9 cellular contexts compared by ENCODE assay signal in the genomic region with DNA sequence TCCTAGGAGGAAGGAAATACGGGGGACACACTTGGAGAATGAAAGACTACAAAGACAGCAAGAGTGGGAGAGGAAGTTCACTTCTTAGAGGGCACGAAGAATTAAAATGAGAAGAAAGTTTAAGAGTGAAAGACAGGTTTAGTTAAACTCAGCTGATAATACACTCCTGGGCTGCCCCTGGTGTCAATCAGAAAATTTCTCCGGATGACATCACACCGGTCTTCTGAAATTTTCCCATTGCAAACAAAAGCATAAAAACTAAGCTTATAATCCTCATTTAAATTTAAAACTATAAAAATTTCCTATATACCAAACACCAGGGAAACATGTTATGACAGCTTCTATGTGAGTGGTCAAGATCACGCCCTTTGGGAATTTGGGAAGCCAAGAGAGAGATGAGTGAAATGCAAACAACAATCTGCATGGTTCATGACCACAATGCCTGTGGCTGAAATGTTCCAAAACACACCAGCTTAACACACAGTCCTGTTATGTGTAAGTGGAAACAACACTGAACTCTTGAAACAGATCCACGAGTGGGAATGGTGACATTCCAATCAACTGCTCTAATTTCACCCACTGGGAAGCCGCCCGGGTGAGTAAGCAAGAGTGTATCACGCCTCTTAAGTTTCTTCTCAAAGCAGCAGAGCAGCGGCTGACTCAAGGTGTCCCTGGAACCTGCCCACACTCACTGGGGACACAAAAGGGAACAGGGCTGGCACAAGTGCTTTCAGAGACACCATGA. TPM values are rescaled to one million over a fixed set of nuclear protein-coding genes. Genes with fewer than 3 reads are reported as not detected.
A peak's percentile ranks its signal among the peaks of the same experiment; 100 is the strongest.
DNase-seq lines count a peak whose midpoint lies in the region; ATAC-seq and TF ChIP-seq lines count a peak whose summit lies in the region.
"Had no signal": no experiment of that assay in that cellular context is flagged by ENCODE, and none has a peak within 500 bp of the region (broad histone marks: within the 10 kb centered on the region; RNA-seq: fewer than 3 reads in every experiment).

No MANE protein-coding gene starts in this region.

- H3K9me3 Mint-ChIP-seq in naive thymus-derived CD8-positive, alpha-beta T cell: no peaks in the 10 kb centered on the region
- H3K9me3 Mint-ChIP-seq: dendritic cell treated with granulocyte-macrophage colony-stimulating factor and Interleukin-4, amounts not matched to agents 40 ng/mL and 50 ng/mL, for 4 days had no signal

- peaks cover 99% of the 10 kb centered on the region for H3K79me2 ChIP-seq in mammary epithelial cell (ENCODE audit: insufficient read depth, low read length)

- BruUV-seq in mammary epithelial cell (replicated peaks; lab: Mats Ljungman, UMichigan): no TSS peak

- TF ChIP-seq CTCF in AG09319 (IDR thresholded peaks at IDR 0.05; ENCODE audit: low read depth, low read length) (no peak), mammary epithelial cell (conservative IDR thresholded peaks at IDR 0.05 in 1 of 2, IDR thresholded peaks at IDR 0.05 in 1 of 2; ENCODE audit: extremely low read depth in 1 of 2, insufficient read depth in 1 of 2, low read depth in 1 of 2, low read length in 2 of 2) (no peak)

- intact Hi-C loops in mammary epithelial cell (cut with micrococcal nuclease): no loop called here

- H3K36me3 ChIP-seq in MG63 (peaks cover 20% of the 10 kb centered on the region), mammary epithelial cell (ENCODE audit: insufficient read depth, low read length) (no peaks in the 10 kb centered on the region)

- peak in 1 of 2 donors; percentile 24 for ATAC-seq in naive thymus-derived CD8-positive, alpha-beta T cell
- ATAC-seq in HG02763 (IDR thresholded peaks at IDR 0.05; ENCODE audit: unreplicated experiment): no peak

- in situ Hi-C loops in mammary epithelial cell (cut with MboI; ENCODE audit: low sequenced_read_pairs in 2 of 2): no loop called here

- CTCF ChIA-PET in mammary epithelial cell (lab: Charles Lee; ENCODE audit: low non-redundant PET): no interaction called here

- H3K4me1 ChIP-seq in mammary epithelial cell (ENCODE audit: insufficient read depth, low read length): peaks cover 60% of the 10 kb centered on the region

- H3K4me1 Mint-ChIP-seq in naive thymus-derived CD8-positive, alpha-beta T cell: peaks cover 47 to 99% (median 95%) of the 10 kb centered on the region in 4 donors

- peaks cover 40% of the 10 kb centered on the region for H4K20me1 ChIP-seq in mammary epithelial cell (ENCODE audit: insufficient read depth, low read length)

- H3K27me3 ChIP-seq in MG63 (no peaks in the 10 kb centered on the region), mammary epithelial cell (ENCODE audit: insufficient read depth, low read length) (no peaks in the 10 kb centered on the region)

- H3K27ac Mint-ChIP-seq in naive thymus-derived CD8-positive, alpha-beta T cell: peak overlapping the region; percentile 75 to 93 (median 90)
- H3K27ac Mint-ChIP-seq: dendritic cell treated with granulocyte-macrophage colony-stimulating factor and Interleukin-4, amounts not matched to agents 40 ng/mL and 50 ng/mL, for 4 days had no signal

- H3K9me3 ChIP-seq in MG63 (no peaks in the 10 kb centered on the region), mammary epithelial cell (replicated peaks; ENCODE audit: insufficient read depth, low read length) (no peaks in the 10 kb centered on the region)

- dilution Hi-C loops in mammary epithelial cell (cut with HindIII; ENCODE audit: low sequenced_read_pairs): loop anchor here (5.0 kb wide), 2 partner anchors 66 to 94 kb away; a partner anchor contains a TSS

- no peak overlapping the region for H2AFZ ChIP-seq in mammary epithelial cell (ENCODE audit: low read depth, low read length)

- H3K4me3 ChIP-seq in MG63 (no peak overlapping the region), mammary epithelial cell (replicated peaks in 1 of 3; ENCODE audit: insufficient read depth in 1 of 3, low read depth in 2 of 3, low read length in 3 of 3) (no peak overlapping the region)

- POLR2A ChIA-PET in naive thymus-derived CD8-positive, alpha-beta T cell (lab: Charles Lee): interaction anchor here (0.6 to 1.5 kb wide), 4 partner anchors 9 to 136 kb away, joined by 3 to 5 read pairs (median 4); a partner anchor contains a TSS

- H3K27ac ChIP-seq in mammary epithelial cell (ENCODE audit: insufficient read depth, low read depth, low read length): no peak overlapping the region

- peak overlapping the region; percentile 33 for H3K4me2 ChIP-seq in mammary epithelial cell (ENCODE audit: insufficient read depth, low read depth, low read length)

- no peak overlapping the region for H3K9ac ChIP-seq in mammary epithelial cell (ENCODE audit: insufficient read depth, low read length)

- peaks cover 0 to 2% (median 0%) of the 10 kb centered on the region in 3 donors for H3K36me3 Mint-ChIP-seq in naive thymus-derived CD8-positive, alpha-beta T cell

- H3K4me3 Mint-ChIP-seq in naive thymus-derived CD8-positive, alpha-beta T cell: peak overlapping the region in 9 of 10 donors; percentile 66 to 79 (median 74)
- H3K4me3 Mint-ChIP-seq: dendritic cell treated with granulocyte-macrophage colony-stimulating factor and Interleukin-4, amounts not matched to agents 40 ng/mL and 50 ng/mL, for 4 days had no signal

- DNase-seq in AG09319 (ENCODE audit: extremely low read depth, low read depth) (peak; percentile 59), MG63 (peak; percentile 68), mammary epithelial cell (peak; percentile 46), cortex of kidney (lab: John Stamatoyannopoulos, UW) (no peak), HuH-7.5 (ENCODE audit: low spot score) (no peak), epidermal melanocyte (ENCODE audit: insufficient read length, low spot score) (no peak)
- DNase-seq in naive thymus-derived CD8-positive, alpha-beta T cell: no peak

- WGBS in mammary epithelial cell (ENCODE audit: low coverage, missing lambda C conversion rate): 77% methylated on average over 10 of the region's 10 CpGs

- H3K27me3 Mint-ChIP-seq in naive thymus-derived CD8-positive, alpha-beta T cell: no peaks in the 10 kb centered on the region
- H3K27me3 Mint-ChIP-seq: dendritic cell treated with granulocyte-macrophage colony-stimulating factor and Interleukin-4, amounts not matched to agents 40 ng/mL and 50 ng/mL, for 4 days had no signal

RNA-seq across cellular contexts. Expression of a gene that starts 49.0 kb away (rescaled TPM):
- 9.3 and 16.0 TPM in 2 replicates for total RNA-seq in MG63 (2014; rRNA removed; shearing (Covaris generic); ENCODE audit: low replicate concordance)
- 100 to 1,000 TPM in 1 of 2 donors, 10 to 100 TPM in 1; 22.2 to 113 TPM for total RNA-seq in mammary epithelial cell
- 9.9 TPM for polyA plus RNA-seq in mammary epithelial cell
- 166 TPM for polyA minus RNA-seq in mammary epithelial cell
- 100 to 1,000 TPM; 172 to 180 TPM for total RNA-seq in naive thymus-derived CD8-positive, alpha-beta T cell
- polyA plus RNA-seq in naive thymus-derived CD8-positive, alpha-beta T cell: 10 to 100 TPM; 10.6 to 37.2 (median 11.5) TPM

RNA-seq across cellular contexts. Expression of a gene that starts 51.1 kb away (rescaled TPM):
- not detected in 2 replicates for total RNA-seq in MG63 (2014; rRNA removed; shearing (Covaris generic); ENCODE audit: low replicate concordance)
- total RNA-seq in mammary epithelial cell: under 1 TPM; 0.17 to 0.47 TPM
- 0.06 TPM for polyA plus RNA-seq in mammary epithelial cell
- polyA minus RNA-seq in mammary epithelial cell: not detected
- under 1 TPM in 1 of 2 experiments, not detected in 1; 0.65 TPM for total RNA-seq in naive thymus-derived CD8-positive, alpha-beta T cell
- polyA plus RNA-seq in naive thymus-derived CD8-positive, alpha-beta T cell: not detected

Comparison
In these comparisons a context has a peak if more than half of its experiments do, and no peak if none do; other contexts are left out.
1. DNase-seq: peak in AG09319 (single experiment), MG63 (single experiment) and mammary epithelial cell (single experiment); none in naive thymus-derived CD8-positive, alpha-beta T cell (0 of 10), cortex of kidney (single experiment), HuH-7.5 (single experiment) and epidermal melanocyte (single experiment).